In the genomic region with DNA sequence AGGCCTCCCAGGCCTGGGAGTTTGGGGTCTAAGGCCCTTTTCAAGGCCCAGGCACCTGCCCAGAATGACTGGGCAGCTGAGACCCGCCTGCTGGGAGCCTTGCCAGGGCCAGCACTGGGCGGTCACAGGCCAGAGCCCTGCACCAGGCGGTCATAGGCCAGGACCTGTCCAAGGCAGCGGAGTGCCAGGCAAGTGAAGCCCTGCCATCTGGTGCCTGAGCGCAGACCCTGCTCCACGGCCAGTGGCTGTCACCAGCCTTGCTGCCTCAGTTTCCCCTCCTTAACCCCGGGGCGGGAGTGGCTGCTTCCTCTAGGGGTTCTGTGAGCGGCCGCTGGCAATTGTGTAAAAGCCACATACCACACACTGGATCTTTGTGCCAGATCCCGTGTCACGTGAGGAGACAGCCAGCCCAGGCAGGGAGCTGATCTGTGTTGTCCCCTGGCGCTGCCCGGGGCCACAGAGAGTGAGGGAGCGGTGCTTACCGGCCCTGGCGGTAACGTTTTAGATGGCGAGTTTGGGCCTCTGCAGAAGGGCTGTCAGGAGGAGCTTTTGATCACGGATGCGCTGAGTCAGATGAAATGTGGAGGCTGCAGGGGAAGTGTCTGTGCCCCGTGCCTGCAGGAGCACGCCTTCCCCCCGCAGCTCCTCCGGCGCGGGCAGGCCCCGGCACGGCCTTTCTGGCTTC, we compare ENCODE assay signal across 10 cellular contexts. TPM values are rescaled to one million over a fixed set of nuclear protein-coding genes. Genes with fewer than 3 reads are reported as not detected.
DNase-seq lines count a peak whose midpoint lies in the region; ATAC-seq and TF ChIP-seq lines count a peak whose summit lies in the region.
"Had no signal": no experiment of that assay in that cellular context is flagged by ENCODE, and none has a peak within 500 bp of the region (broad histone marks: within the 10 kb centered on the region; RNA-seq: fewer than 3 reads in every experiment).

No MANE protein-coding gene starts in this region.

- no peak for TF ChIP-seq POLR2A in gastroesophageal sphincter (IDR thresholded peaks at IDR 0.05)

- DNase-seq in NCI-H2171 treated with DMSO at 0.1 percent for 48 hours (lab: John Stamatoyannopoulos, UW) (peak; percentile 17), NCI-H2171 (lab: John Stamatoyannopoulos, UW) (no peak), nephron progenitor cell (no peak), aorta (peak; percentile 65 to 74), upper lobe of right lung (no peak), GM23248 (no peak)
- DNase-seq: 8988T had no signal

- ATAC-seq in gastroesophageal sphincter (no peak), aorta (ENCODE audit: low FRiP score) (no peak), upper lobe of right lung (no peak), HG03280 (IDR thresholded peaks at IDR 0.05; ENCODE audit: unreplicated experiment) (no peak)

- intact Hi-C loops in aorta (cut with DNase I) (loop anchor here (2.0 to 10.0 kb wide), 3 partner anchors 29 to 115 kb away; no protein-coding TSS in a partner anchor), upper lobe of right lung (cut with DNase I) (no loop called here)

- H3K4me3 Mint-ChIP-seq in nephron progenitor cell: peak overlapping the region; percentile 38

- H3K4me1 ChIP-seq in gastroesophageal sphincter: peaks cover 0 to 80% (median 11%) of the 10 kb centered on the region in 3 donors
- no peaks in the 10 kb centered on the region for H3K4me1 ChIP-seq in aorta (ENCODE audit: control insufficient read depth in 1 of 2, insufficient read depth in 2 of 2, low read length in 2 of 2)
- H3K4me1 ChIP-seq in upper lobe of right lung: peaks cover 9% of the 10 kb centered on the region
- no peaks in the 10 kb centered on the region for H3K4me1 ChIP-seq in GM23248 (ENCODE audit: insufficient read depth)

- H3K27me3 Mint-ChIP-seq in nephron progenitor cell (ENCODE audit: low read depth, poor library complexity): no peaks in the 10 kb centered on the region

- no peak overlapping the region for H2AFZ ChIP-seq in GM23248

- peaks cover 84% of the 10 kb centered on the region for H3K4me1 Mint-ChIP-seq in nephron progenitor cell

- H3K9me2 ChIP-seq in GM23248 (ENCODE audit: insufficient read depth): no peaks in the 10 kb centered on the region

- H3K9me3 Mint-ChIP-seq in nephron progenitor cell: no peaks in the 10 kb centered on the region

- H3K36me3 Mint-ChIP-seq in nephron progenitor cell (ENCODE audit: low read depth): no peaks in the 10 kb centered on the region

- H3K27me3 ChIP-seq in gastroesophageal sphincter (peaks cover 14% of the 10 kb centered on the region), aorta (ENCODE audit: control insufficient read depth in 1 of 2, insufficient read depth in 2 of 2, low read length in 1 of 2) (no peaks in the 10 kb centered on the region), upper lobe of right lung (peaks cover 10% of the 10 kb centered on the region), GM23248 (replicated peaks; ENCODE audit: insufficient read depth) (no peaks in the 10 kb centered on the region)

- H3K27ac ChIP-seq in gastroesophageal sphincter (peak overlapping the region in 3 of 4 donors; percentile 37 to 63 (median 54)), aorta (ENCODE audit: low read depth in 1 of 2, low read length in 2 of 2) (peak overlapping the region in 1 of 2 donors; percentile 41), upper lobe of right lung (no peak overlapping the region), GM23248 (no peak overlapping the region)
- H3K27ac ChIP-seq: SJSA1 had no signal

- H3K9me3 ChIP-seq in gastroesophageal sphincter (no peaks in the 10 kb centered on the region), aorta (ENCODE audit: control insufficient read depth, low read length) (no peaks in the 10 kb centered on the region), upper lobe of right lung (no peaks in the 10 kb centered on the region), GM23248 (ENCODE audit: low read depth) (no peaks in the 10 kb centered on the region)

- H3K36me3 ChIP-seq in gastroesophageal sphincter (no peaks in the 10 kb centered on the region), aorta (ENCODE audit: control insufficient read depth in 1 of 2, insufficient read depth in 2 of 2, low read length in 1 of 2) (no peaks in the 10 kb centered on the region), upper lobe of right lung (no peaks in the 10 kb centered on the region), GM23248 (ENCODE audit: low read depth) (no peaks in the 10 kb centered on the region)

- no peaks in the 10 kb centered on the region for H3F3A ChIP-seq in GM23248 (ENCODE audit: insufficient read depth)

- no peaks in the 10 kb centered on the region for H4K20me1 ChIP-seq in GM23248 (ENCODE audit: insufficient read depth)

- no peak overlapping the region for H3K27ac Mint-ChIP-seq in nephron progenitor cell

- H3K4me3 ChIP-seq in gastroesophageal sphincter (no peak overlapping the region), aorta (ENCODE audit: low read length in 2 of 2) (no peak overlapping the region), upper lobe of right lung (no peak overlapping the region), GM23248 (no peak overlapping the region)
- H3K4me3 ChIP-seq: SJSA1 had no signal

- H3K79me2 ChIP-seq in GM23248 (ENCODE audit: insufficient read depth): no peaks in the 10 kb centered on the region

- no peak for TF ChIP-seq CTCF in gastroesophageal sphincter (IDR thresholded peaks at IDR 0.05)
- TF ChIP-seq CTCF in nephron progenitor cell (IDR thresholded peaks at IDR 0.05): no peak
- TF ChIP-seq CTCF in upper lobe of right lung (IDR thresholded peaks at IDR 0.05): no peak

- no peak overlapping the region for H3K9ac ChIP-seq in GM23248

- H3K4me2 ChIP-seq in GM23248 (ENCODE audit: unreplicated experiment): no peak overlapping the region

- TF ChIP-seq EP300 in gastroesophageal sphincter (IDR thresholded peaks at IDR 0.05): no peak

- in situ Hi-C loops in GM23248 (cut with MboI): no loop called here

- 91% methylated on average over 8 of the region's 29 CpGs; no CpG with 5 or more reads in 1 of the 2 donors for WGBS in gastroesophageal sphincter (ENCODE audit: low coverage in 1 of 2), 2 donors
- WGBS in aorta, 2 donors: 59 to 60% methylated on average over 29 of the region's 29 CpGs
- 96 to 99% methylated on average over 28 of the region's 29 CpGs for WGBS in GM23248 (ENCODE audit: low coverage in 1 of 2, low lambda C conversion rate in 2 of 2, missing lambda C conversion rate in 2 of 2), 2 experiments

RNA-seq across cellular contexts. Expression of gene COL18A1, which starts 4.6 kb away (rescaled TPM):
- total RNA-seq in gastroesophageal sphincter (100 to 1,000 TPM in 1 of 4 donors, 10 to 100 TPM in 3; 69.3 to 116 (median 78.4) TPM), aorta (100 to 1,000 TPM; 289 to 301 TPM), upper lobe of right lung (60.4 TPM)
- polyA plus RNA-seq in aorta (100 to 1,000 TPM in 1 of 2 donors, 10 to 100 TPM in 1; 97.3 to 963 TPM), GM23248 (2016; fragmentation: Nextera tagmentation; extraction: Ambion mirVana) (1.7 and 1.8 TPM in 2 replicates)
- total RNA-seq in GM23248 (2014; rRNA removed; shearing (Covaris generic)): 24.2 and 30.5 TPM in 2 replicates

Comparison
In these comparisons a context has a peak if more than half of its experiments do, and no peak if none do; other contexts are left out.
1. DNase-seq: peak in NCI-H2171 treated with DMSO at 0.1 percent for 48 hours (single experiment) and aorta (2 of 2); none in NCI-H2171 (single experiment), nephron progenitor cell (single experiment), upper lobe of right lung (single experiment) and GM23248 (single experiment).
2. H3K27ac ChIP-seq: peak in gastroesophageal sphincter (3 of 4); none in upper lobe of right lung (single experiment) and GM23248 (single experiment).